In genomic region chr14:68549057-68549421, GRCh38 we compare ENCODE assay signal across 9 cellular contexts.
DNase-seq lines count a peak whose midpoint lies in the region; TF ChIP-seq lines count a peak whose summit lies in the region.
"Had no signal": no experiment of that assay in that cellular context is flagged by ENCODE, and none has a peak within 500 bp of the region (broad histone marks: within the 10 kb centered on the region; RNA-seq: fewer than 3 reads in every experiment).

No MANE protein-coding gene starts in this region.

- H2BK5ac ChIP-seq in neuronal stem cell (ENCODE audit: low read length): no peak overlapping the region

- intact Hi-C loops in PC-9 (cut with micrococcal nuclease; ENCODE audit: unreplicated experiment): loop anchor here (2.0 to 10.0 kb wide), 2 partner anchors 146 to 404 kb away; no protein-coding TSS in a partner anchor

- WGBS in neuronal stem cell (ENCODE audit: extremely low coverage in 2 of 2, insufficient read length in 2 of 2, insufficient replicate concordance in 1 of 2), 2 donors: no CpG with 5 or more reads among the region's 1 CpG

- POLR2A ChIA-PET in PC-9 (lab: Charles Lee; ENCODE audit: unreplicated experiment): interaction anchor here (0.6 to 0.9 kb wide), 6 partner anchors 11 to 240 kb away, joined by 3 to 45 read pairs (median 10); no protein-coding TSS in a partner anchor

- no peak overlapping the region for H3K9ac ChIP-seq in neuronal stem cell (ENCODE audit: low read depth, low read length, poor library complexity)

- H3K27me3 ChIP-seq in ACC112 (ENCODE audit: insufficient read depth, low read length): no peaks in the 10 kb centered on the region
- H3K27me3 ChIP-seq in PC-9 (ENCODE audit: insufficient read depth, low read depth): no peaks in the 10 kb centered on the region
- no peaks in the 10 kb centered on the region for H3K27me3 ChIP-seq in neuronal stem cell (ENCODE audit: control insufficient read depth in 3 of 3, insufficient read depth in 3 of 3, low read depth in 1 of 3, low read length in 3 of 3)

- no peak overlapping the region for H4K91ac ChIP-seq in neuronal stem cell (ENCODE audit: low read depth, low read length, poor library complexity)

- H3K4me3 ChIP-seq in ACC112 (ENCODE audit: low read depth, low read length) (peak overlapping the region; percentile 13), PC-9 (no peak overlapping the region), neuronal stem cell (ENCODE audit: low read length in 2 of 2) (no peak overlapping the region)

- H3K36me3 ChIP-seq in ACC112 (ENCODE audit: insufficient read depth, low read length): no peaks in the 10 kb centered on the region
- H3K36me3 ChIP-seq in PC-9 (ENCODE audit: low read depth): peaks cover 41% of the 10 kb centered on the region
- no peaks in the 10 kb centered on the region for H3K36me3 ChIP-seq in neuronal stem cell (replicated peaks in 1 of 2; ENCODE audit: control insufficient read depth in 2 of 2, insufficient read depth in 2 of 2, low read length in 2 of 2)

- H3K79me2 ChIP-seq in ACC112 (ENCODE audit: control insufficient read depth, insufficient read depth, low read length, unreplicated experiment) (no peaks in the 10 kb centered on the region), PC-9 (ENCODE audit: low read depth) (peaks cover 54% of the 10 kb centered on the region)

- H3K79me1 ChIP-seq in neuronal stem cell (ENCODE audit: low read depth, low read length): no peaks in the 10 kb centered on the region

- no peaks in the 10 kb centered on the region for H4K20me1 ChIP-seq in PC-9 (ENCODE audit: insufficient read depth)

- no peak overlapping the region for H2BK12ac ChIP-seq in neuronal stem cell (ENCODE audit: low read length)

- peaks cover 61% of the 10 kb centered on the region for H3F3A ChIP-seq in PC-9 (ENCODE audit: insufficient read depth, low read depth)

- H3K4me2 ChIP-seq in PC-9 (peak overlapping the region; percentile 63), neuronal stem cell (ENCODE audit: insufficient read depth, low read length, poor library complexity, severe bottlenecking) (no peak overlapping the region)

- H3K4ac ChIP-seq in neuronal stem cell (ENCODE audit: low read length): no peak overlapping the region

- no peaks in the 10 kb centered on the region; the same call in 1 of the 2 replicates for H3K9me3 ChIP-seq in PC-9 (ENCODE audit: insufficient read depth, low read depth)
- H3K9me3 ChIP-seq in neuronal stem cell (replicated peaks in 1 of 2; ENCODE audit: control insufficient read depth in 2 of 2, insufficient read depth in 1 of 2, low read depth in 1 of 2, low read length in 2 of 2): peaks cover 0 to 3% of the 10 kb centered on the region in 2 donors

- H3K9me2 ChIP-seq in PC-9 (ENCODE audit: insufficient read depth): no peaks in the 10 kb centered on the region

- H2BK120ac ChIP-seq in neuronal stem cell (ENCODE audit: low read depth, low read length): peak overlapping the region; percentile 6

- no TSS peak for BruUV-seq in PC-9 (replicated peaks; lab: Mats Ljungman, UMichigan)

- no peak overlapping the region for H2AFZ ChIP-seq in ACC112 (ENCODE audit: low read length, unreplicated experiment)
- no peak overlapping the region for H2AFZ ChIP-seq in PC-9
- H2AFZ ChIP-seq in neuronal stem cell (ENCODE audit: low read length): no peak overlapping the region

- no peak overlapping the region for H2BK15ac ChIP-seq in neuronal stem cell (ENCODE audit: low read length)

- H4K8ac ChIP-seq in neuronal stem cell (ENCODE audit: low read depth, low read length): no peak overlapping the region

- no peak for TF ChIP-seq CTCF in PC-9 (conservative IDR thresholded peaks at IDR 0.05)

- peaks cover 86% of the 10 kb centered on the region for H3K4me1 ChIP-seq in ACC112 (ENCODE audit: control insufficient read depth, insufficient read depth, low read length, unreplicated experiment)
- peaks cover 74% of the 10 kb centered on the region for H3K4me1 ChIP-seq in PC-9 (replicated peaks; ENCODE audit: insufficient read depth)
- H3K4me1 ChIP-seq in neuronal stem cell (ENCODE audit: control insufficient read depth in 2 of 2, insufficient read depth in 1 of 2, low read depth in 1 of 2, low read length in 2 of 2): peaks cover 22 to 23% of the 10 kb centered on the region in 2 donors

- CTCF ChIA-PET in PC-9 (lab: Charles Lee): interaction anchor here (0.5 to 1.3 kb wide), 4 partner anchors 28 to 293 kb away, joined by 3 to 4 read pairs (median 4); no protein-coding TSS in a partner anchor

- peak overlapping the region; percentile 99 for H3K27ac ChIP-seq in ACC112 (ENCODE audit: low read depth, low read length)
- peak overlapping the region; percentile 96 for H3K27ac ChIP-seq in PC-9
- peak overlapping the region; percentile 100 for H3K27ac ChIP-seq in epithelial cell of prostate
- peak overlapping the region; percentile 76 for H3K27ac ChIP-seq in neuronal stem cell (replicated peaks; ENCODE audit: low read length)

- H3K18ac ChIP-seq in neuronal stem cell (ENCODE audit: low read length): no peak overlapping the region

- no peak overlapping the region for H3K14ac ChIP-seq in neuronal stem cell (ENCODE audit: low read length)

- no peak overlapping the region for H3K23ac ChIP-seq in neuronal stem cell (ENCODE audit: low read depth, low read length, poor library complexity)

- peak; percentile 58 to 70 for DNase-seq in PC-9
- no peak for DNase-seq in epithelial cell of prostate (ENCODE audit: low read depth, low spot score)
- no peak for DNase-seq in neuronal stem cell (ENCODE audit: low spot score)
- DNase-seq in T-helper 1 cell: no peak
- no peak for DNase-seq in cerebellum (ENCODE audit: low spot score)
- DNase-seq in SKM-1 (lab: John Stamatoyannopoulos, UW; ENCODE audit: unreplicated experiment): no peak
- DNase-seq in SIG-M5 treated with dmso at 0.1 percent for 504 hours (lab: John Stamatoyannopoulos, UW; ENCODE audit: unreplicated experiment): no peak
- DNase-seq: stimulated activated naive CD8-positive, alpha-beta T cell treated with anti-CD3 and anti-CD28 coated beads, Interleukin-15, amount 100 ng/mL, for 72 hours had no signal

- peak overlapping the region; percentile 1 for H2AK5ac ChIP-seq in neuronal stem cell (ENCODE audit: low read depth, low read length)

Comparison
In these comparisons a context has a peak if more than half of its experiments do, and no peak if none do; other contexts are left out.
1. DNase-seq: peak in PC-9 (2 of 2); none in epithelial cell of prostate (single experiment), neuronal stem cell (single experiment), T-helper 1 cell (0 of 5), cerebellum (single experiment), SKM-1 (single experiment) and SIG-M5 treated with dmso at 0.1 percent for 504 hours (single experiment).
2. Peak in every context shown above with its lines, with median percentiles within 50 percentile points of each other: H3K27ac ChIP-seq.